ENCODE assay signal across 28 cellular contexts in the genomic region with DNA sequence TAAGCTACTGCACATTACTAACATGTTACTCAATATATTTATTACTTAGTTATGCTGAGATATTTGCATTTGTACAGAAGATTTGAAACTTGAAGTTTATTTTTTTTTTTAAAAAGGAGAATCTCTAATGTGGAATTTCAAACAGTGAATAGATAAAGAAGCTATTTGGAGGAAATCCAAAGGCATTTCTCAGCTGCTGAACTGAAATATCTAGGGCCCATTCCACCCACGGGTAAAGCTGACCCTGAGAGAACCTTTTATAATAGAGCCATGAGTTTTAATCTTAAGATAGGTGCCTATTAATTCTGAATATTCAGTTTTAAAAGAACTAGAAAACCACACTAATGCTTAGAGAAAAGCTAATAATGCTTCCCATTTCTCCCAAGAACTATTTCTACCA.
"Had no signal": no experiment of that assay in that cellular context is flagged by ENCODE, and none has a peak within 500 bp of the region (broad histone marks: within the 10 kb centered on the region; RNA-seq: fewer than 3 reads in every experiment).

No MANE protein-coding gene starts in this region.

- H3K27me3 Mint-ChIP-seq: activated CD4-positive, alpha-beta T cell treated with anti-CD3 and anti-CD28 coated beads for 36 hours; activated CD4-positive, alpha-beta T cell treated with anti-CD3 and anti-CD28 coated beads, Interleukin-2, amount 10 ng/mL, durations not matched to agents 7 days and 5 days; activated naive CD4-positive, alpha-beta T cell treated with anti-CD3 and anti-CD28 coated beads, Interleukin-2, amount 50 U/mL, for 24 hours; brain had no signal

- H3K4me3 Mint-ChIP-seq: activated CD4-positive, alpha-beta T cell treated with anti-CD3 and anti-CD28 coated beads for 36 hours; activated CD4-positive, alpha-beta T cell treated with anti-CD3 and anti-CD28 coated beads, Interleukin-2, amount 10 ng/mL, durations not matched to agents 7 days and 5 days; activated CD8-positive, alpha-beta T cell treated with anti-CD3 and anti-CD28 coated beads, Interleukin-2, amount 10 ng/mL, durations not matched to agents 7 days and 5 days; activated naive CD4-positive, alpha-beta T cell treated with anti-CD3 and anti-CD28 coated beads, Interleukin-2, amount 50 U/mL, for 24 hours; activated naive CD8-positive, alpha-beta T cell treated with anti-CD3 and anti-CD28 coated beads, Interleukin-2, amount 10 ng/mL, durations not matched to agents 7 days and 5 days; activated T-cell treated with anti-CD3 and anti-CD28 coated beads, Interleukin-2, amount 50 U/mL, for 24 hours; brain; T-helper 1 cell treated with Interleukin-12 subunit alpha and Interleukin-12 subunit beta and Interleukin-4 antibody, amounts not matched to agents 30 μg/mL and 1 μg/mL, for 36 hours; T-helper 2 cell treated with Interferon-gamma antibody and Interleukin-4, amounts not matched to agents 5 μg/mL and 100 μg/mL, for 36 hours; WTC11 had no signal

- ATAC-seq: activated CD4-positive, alpha-beta T cell treated with anti-CD3 and anti-CD28 coated beads for 36 hours; activated CD4-positive, CD25-positive, alpha-beta regulatory T cell treated with anti-CD3 and anti-CD28 coated beads, Interleukin-2, amount 50 U/mL, for 24 hours; activated CD8-positive, alpha-beta T cell treated with anti-CD3 and anti-CD28 coated beads, Interleukin-2, amount 10 ng/mL, durations not matched to agents 7 days and 5 days; WTC11 had no signal

- H3K27ac Mint-ChIP-seq: activated CD4-positive, alpha-beta T cell treated with anti-CD3 and anti-CD28 coated beads for 36 hours; activated CD4-positive, alpha-beta T cell treated with anti-CD3 and anti-CD28 coated beads, Interleukin-2, amount 10 ng/mL, durations not matched to agents 7 days and 5 days; activated CD8-positive, alpha-beta T cell treated with anti-CD3 and anti-CD28 coated beads, Interleukin-2, amount 10 ng/mL, durations not matched to agents 7 days and 5 days; activated naive CD8-positive, alpha-beta T cell treated with anti-CD3 and anti-CD28 coated beads, Interleukin-2, amount 10 ng/mL, durations not matched to agents 7 days and 5 days; activated T-cell treated with anti-CD3 and anti-CD28 coated beads, Interleukin-2, amount 50 U/mL, for 24 hours; activated T-helper 2 cell treated with anti-CD3 and anti-CD28 coated beads, Interferon-gamma antibody, Interleukin-2, Interleukin-4, amounts not matched to agents 10 μg/mL and 5 μg/mL and 100 μg/mL, durations not matched to agents 14 hours and 24 hours and 36 hours; T-helper 1 cell treated with Interleukin-12 subunit alpha and Interleukin-12 subunit beta and Interleukin-4 antibody, amounts not matched to agents 30 μg/mL and 1 μg/mL, for 36 hours; T-helper 2 cell treated with Interferon-gamma antibody and Interleukin-4, amounts not matched to agents 5 μg/mL and 100 μg/mL, for 36 hours; WTC11 had no signal

- H3K36me3 Mint-ChIP-seq: activated naive CD4-positive, alpha-beta T cell treated with anti-CD3 and anti-CD28 coated beads, Interleukin-2, amount 50 U/mL, for 24 hours; activated naive CD8-positive, alpha-beta T cell treated with anti-CD3 and anti-CD28 coated beads, Interleukin-2, amount 10 ng/mL, durations not matched to agents 7 days and 5 days; brain; WTC11 had no signal

- H3K9me3 Mint-ChIP-seq: activated CD4-positive, alpha-beta T cell treated with anti-CD3 and anti-CD28 coated beads, Interleukin-2, amount 10 ng/mL, durations not matched to agents 7 days and 5 days; activated naive CD4-positive, alpha-beta T cell treated with anti-CD3 and anti-CD28 coated beads, Interleukin-2, amount 50 U/mL, for 24 hours; activated naive CD8-positive, alpha-beta T cell treated with anti-CD3 and anti-CD28 coated beads, Interleukin-2, amount 10 ng/mL, durations not matched to agents 7 days and 5 days; activated T-cell treated with anti-CD3 and anti-CD28 coated beads, Interleukin-2, amount 50 U/mL, for 24 hours; activated T-helper 2 cell treated with anti-CD3 and anti-CD28 coated beads, Interferon-gamma antibody, Interleukin-2, Interleukin-4, amounts not matched to agents 10 μg/mL and 5 μg/mL and 100 μg/mL, durations not matched to agents 14 hours and 24 hours and 36 hours; brain; T-helper 1 cell treated with Interleukin-12 subunit alpha and Interleukin-12 subunit beta and Interleukin-4 antibody, amounts not matched to agents 30 μg/mL and 1 μg/mL, for 36 hours; T-helper 2 cell treated with Interferon-gamma antibody and Interleukin-4, amounts not matched to agents 5 μg/mL and 100 μg/mL, for 36 hours; WTC11 had no signal

- H3K4me1 Mint-ChIP-seq: activated CD4-positive, alpha-beta T cell treated with anti-CD3 and anti-CD28 coated beads, Interleukin-2, amount 10 ng/mL, durations not matched to agents 7 days and 5 days; activated naive CD8-positive, alpha-beta T cell treated with anti-CD3 and anti-CD28 coated beads, Interleukin-2, amount 10 ng/mL, durations not matched to agents 7 days and 5 days had no signal

- DNase-seq: activated CD4-positive, alpha-beta T cell treated with anti-CD3 and anti-CD28 coated beads for 36 hours; activated CD4-positive, alpha-beta T cell treated with anti-CD3 and anti-CD28 coated beads, Interleukin-2, amount 10 ng/mL, durations not matched to agents 7 days and 5 days; activated CD4-positive, alpha-beta T cell treated with anti-CD3 and anti-CD28 coated beads, Interleukin-2, amount 50 U/mL, for 48 hours; activated CD8-positive, alpha-beta T cell treated with anti-CD3 and anti-CD28 coated beads, Interleukin-2, amount 10 ng/mL, durations not matched to agents 7 days and 5 days; activated gamma-delta T cell; activated naive CD4-positive, alpha-beta T cell treated with Interleukin-2 at 50 U/mL for 16 hours; activated naive CD8-positive, alpha-beta T cell treated with anti-CD3 and anti-CD28 coated beads, Interleukin-2, amount 10 ng/mL, durations not matched to agents 7 days and 5 days; activated T-cell treated with anti-CD3 and anti-CD28 coated beads, Interleukin-2, amount 50 U/mL, for 24 hours; caudate nucleus; NCI-H1092 treated with DMSO at 0.1 percent for 48 hours; NCI-H1417; NCI-H187; NCI-H2029 treated with DMSO at 0.1 percent for 48 hours; NCI-H2107; NCI-H510A; NCI-H526; NCI-H774; Peyer's patch; RPMI8226; SHP77 treated with DMSO at 0.1 percent for 48 hours; SK-N-SH had no signal
